1 cellular context compared by ENCODE assay signal in genomic region chr1:34884536-34884935, GRCh38.
TF ChIP-seq lines count a peak whose summit lies in the region.

No MANE protein-coding gene starts in this region.

TF ChIP-seq in HepG2, 621 proteins besides CTCF, POLR2A, EP300 and RAD21:
- TF ChIP-seq NR1H2 (CRISPR knock-in tag; IDR thresholded peaks at IDR 0.05; ENCODE audit: borderline replicate concordance, low read depth) (no peak), CBX1 (IDR thresholded peaks at IDR 0.05; ENCODE audit: low read depth) (no peak), TAF15 (IDR thresholded peaks at IDR 0.05; ENCODE audit: low read depth, low read length, poor library complexity, severe bottlenecking) (no peak), MYPOP (CRISPR knock-in tag; IDR thresholded peaks at IDR 0.05) (no peak), ZZZ3 (CRISPR knock-in tag; IDR thresholded peaks at IDR 0.05; ENCODE audit: borderline replicate concordance) (no peak), TOE1 (CRISPR knock-in tag; IDR thresholded peaks at IDR 0.05) (no peak), ZNF83 (CRISPR knock-in tag; IDR thresholded peaks at IDR 0.05; ENCODE audit: borderline replicate concordance) (no peak), ZNF589 (CRISPR knock-in tag; conservative IDR thresholded peaks at IDR 0.05) (no peak), ZNF235 (CRISPR knock-in tag; IDR thresholded peaks at IDR 0.05; ENCODE audit: borderline replicate concordance) (no peak), DR1 (CRISPR knock-in tag; IDR thresholded peaks at IDR 0.05) (no peak)
